In the genomic region with DNA sequence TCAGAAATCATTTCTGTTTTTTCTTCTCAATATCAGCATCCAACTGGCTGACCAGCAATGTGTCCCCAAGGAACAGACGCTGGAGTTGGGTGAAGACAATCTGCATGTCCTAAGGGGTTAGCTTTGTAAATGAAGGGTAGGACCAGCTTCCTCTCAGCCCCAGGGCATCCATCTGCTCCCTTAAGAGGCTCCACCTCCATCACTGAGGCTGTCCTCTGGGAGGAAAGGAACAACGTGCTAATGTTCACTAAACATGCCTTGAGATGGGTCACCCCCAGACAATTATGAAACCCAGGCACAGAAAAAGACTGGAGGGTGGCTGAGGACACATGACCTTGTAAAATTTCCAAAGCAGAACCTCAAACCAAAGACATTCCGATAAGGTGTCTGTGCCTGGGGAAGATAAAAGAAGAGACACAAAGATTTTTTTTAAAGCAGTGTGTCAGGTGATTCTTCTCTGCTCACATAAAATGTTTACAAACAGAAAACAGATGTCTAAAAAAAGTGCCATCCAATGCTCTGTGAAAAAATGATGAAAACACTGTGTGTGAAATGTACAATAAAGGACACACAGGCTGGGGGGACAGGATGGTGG, we compare ENCODE assay signal across 1 cellular context.
TF ChIP-seq lines count a peak whose summit lies in the region.

No MANE protein-coding gene starts in this region.

TF ChIP-seq in GM12878, 131 proteins besides CTCF, POLR2A, EP300 and RAD21:
- TF ChIP-seq, protein P1, sequence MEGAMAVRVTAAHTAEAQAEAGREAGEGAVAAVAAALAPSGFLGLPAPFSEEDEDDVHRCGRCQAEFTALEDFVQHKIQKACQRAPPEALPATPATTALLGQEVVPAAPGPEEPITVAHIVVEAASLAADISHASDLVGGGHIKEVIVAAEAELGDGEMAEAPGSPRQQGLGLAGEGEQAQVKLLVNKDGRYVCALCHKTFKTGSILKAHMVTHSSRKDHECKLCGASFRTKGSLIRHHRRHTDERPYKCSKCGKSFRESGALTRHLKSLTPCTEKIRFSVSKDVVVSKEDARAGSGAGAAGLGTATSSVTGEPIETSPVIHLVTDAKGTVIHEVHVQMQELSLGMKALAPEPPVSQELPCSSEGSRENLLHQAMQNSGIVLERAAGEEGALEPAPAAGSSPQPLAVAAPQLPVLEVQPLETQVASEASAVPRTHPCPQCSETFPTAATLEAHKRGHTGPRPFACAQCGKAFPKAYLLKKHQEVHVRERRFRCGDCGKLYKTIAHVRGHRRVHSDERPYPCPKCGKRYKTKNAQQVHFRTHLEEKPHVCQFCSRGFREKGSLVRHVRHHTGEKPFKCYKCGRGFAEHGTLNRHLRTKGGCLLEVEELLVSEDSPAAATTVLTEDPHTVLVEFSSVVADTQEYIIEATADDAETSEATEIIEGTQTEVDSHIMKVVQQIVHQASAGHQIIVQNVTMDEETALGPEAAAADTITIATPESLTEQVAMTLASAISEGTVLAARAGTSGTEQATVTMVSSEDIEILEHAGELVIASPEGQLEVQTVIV (IDR thresholded peaks at IDR 0.05; ENCODE audit: borderline replicate concordance, partially characterized antibody), result no peak
- TF ChIP-seq CEBPB (IDR thresholded peaks at IDR 0.05; ENCODE audit: borderline replicate concordance in 1 of 2, low read depth in 2 of 2, low read length in 2 of 2) (no peak), POLR2AphosphoS5 (IDR thresholded peaks at IDR 0.05; ENCODE audit: low read length) (peak; percentile 35; the same call in 1 of the 2 replicates), ESRRA (IDR thresholded peaks at IDR 0.05; ENCODE audit: low read length) (no peak)
